ENCODE assay signal across 27 cellular contexts in the genomic region with DNA sequence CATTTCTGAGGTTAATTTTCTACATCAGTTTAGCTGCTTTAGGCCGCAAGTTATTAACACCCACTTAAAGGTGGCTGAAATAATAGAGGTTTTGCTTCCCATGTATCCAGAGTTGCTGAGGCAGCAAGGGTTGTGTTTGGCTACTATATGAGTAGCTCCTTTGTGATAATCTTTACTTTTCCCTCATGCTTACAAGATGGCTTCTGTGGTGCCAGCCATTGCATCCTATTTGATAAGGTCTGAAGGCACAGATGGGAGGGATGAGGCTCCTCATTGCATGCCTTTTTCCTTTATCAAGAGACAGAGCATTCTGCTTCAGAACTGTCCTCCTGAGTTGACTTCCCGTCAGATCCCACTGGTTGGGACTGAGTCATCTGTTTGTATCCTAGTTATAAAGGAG.
"Had no signal": no experiment of that assay in that cellular context is flagged by ENCODE, and none has a peak within 500 bp of the region (broad histone marks: within the 10 kb centered on the region; RNA-seq: fewer than 3 reads in every experiment).

No MANE protein-coding gene starts in this region.

- H3K4me3 ChIP-seq: colonic mucosa, coronary artery, dorsolateral prefrontal cortex, esophagus squamous epithelium, gastrocnemius medialis, gastroesophageal sphincter, heart left ventricle, heart right ventricle had no signal

- H3K4me1 ChIP-seq: colonic mucosa, esophagus squamous epithelium, foreskin keratinocyte, gastrocnemius medialis, gastroesophageal sphincter had no signal

- ATAC-seq: effector memory CD8-positive, alpha-beta T cell; esophagus mucosa; foreskin keratinocyte; gastrocnemius medialis; gastroesophageal sphincter; heart left ventricle; heart right ventricle had no signal

- H3K27me3 ChIP-seq: colonic mucosa, dorsolateral prefrontal cortex, esophagus squamous epithelium, foreskin keratinocyte, gastrocnemius medialis, gastroesophageal sphincter, heart left ventricle, heart right ventricle had no signal

- H3K36me3 ChIP-seq: colonic mucosa, esophagus squamous epithelium, gastrocnemius medialis, gastroesophageal sphincter, heart left ventricle, heart right ventricle had no signal

- H3K27ac ChIP-seq: colonic mucosa, coronary artery, dorsolateral prefrontal cortex, epithelial cell of prostate, esophagus squamous epithelium, foreskin keratinocyte, gastrocnemius medialis, gastroesophageal sphincter, heart left ventricle, heart right ventricle had no signal

- DNase-seq: colonic mucosa; cortex of kidney; dermis blood vessel endothelial cell; dorsolateral prefrontal cortex; effector CD4-positive, alpha-beta T cell; effector CD8-positive, alpha-beta T cell; effector memory CD4-positive, alpha-beta T cell; effector memory CD8-positive, alpha-beta T cell; endodermal cell; erythroblast; esophagus squamous epithelium; foreskin fibroblast; foreskin keratinocyte; foreskin melanocyte; gastrocnemius medialis; glutamatergic neuron; head of caudate nucleus; heart left ventricle; heart right ventricle had no signal

- FAIRE-seq: colon, endometrium, endothelial cell of umbilical vein, frontal cortex had no signal

- H3K9me3 ChIP-seq: colonic mucosa, esophagus squamous epithelium, gastrocnemius medialis, gastroesophageal sphincter, heart left ventricle, heart right ventricle had no signal
